14 cellular contexts compared by ENCODE assay signal in genomic region chr5:95471447-95471846, GRCh38.
"Had no signal": no experiment of that assay in that cellular context is flagged by ENCODE, and none has a peak within 500 bp of the region (broad histone marks: within the 10 kb centered on the region; RNA-seq: fewer than 3 reads in every experiment).

No MANE protein-coding gene starts in this region.

- H3K36me3 ChIP-seq: colonic mucosa had no signal

- H3K9me3 ChIP-seq: colonic mucosa had no signal

- H3K4me1 ChIP-seq: colonic mucosa, foreskin keratinocyte had no signal

- H3K27me3 Mint-ChIP-seq: memory B cell; stimulated activated naive CD8-positive, alpha-beta T cell treated with anti-CD3 and anti-CD28 coated beads, Interleukin-15, Interleukin-2, amounts not matched to agents 100 ng/mL and 50 ng/mL, for 24 hours had no signal

- DNase-seq: activated CD4-positive, alpha-beta T cell treated with anti-CD3 and anti-CD28 coated beads, Interleukin-2, amount 50 U/mL, for 48 hours; activated CD4-positive, CD25-positive, alpha-beta regulatory T cell treated with anti-CD3 and anti-CD28 coated beads, Interleukin-2, amount 50 U/mL, for 72 hours; activated T-cell treated with anti-CD3 and anti-CD28 coated beads, Interleukin-2, amount 50 U/mL, for 48 hours; colonic mucosa; effector CD4-positive, alpha-beta T cell; nephron progenitor cell; stimulated activated CD4-positive, alpha-beta T cell treated with anti-CD3 and anti-CD28 coated beads, Interleukin-4, amount 100 ng/mL, for 1 hour; stimulated activated CD8-positive, alpha-beta memory T cell treated with anti-CD3 and anti-CD28 coated beads, Interleukin-4, amount 100 ng/mL, for 48 hours had no signal

- H3K4me3 ChIP-seq: cardiac muscle cell, colonic mucosa had no signal

- ATAC-seq: sciatic nerve had no signal

- H3K27ac Mint-ChIP-seq: memory B cell; stimulated activated naive CD8-positive, alpha-beta T cell treated with anti-CD3 and anti-CD28 coated beads, Interleukin-15, Interleukin-2, amounts not matched to agents 100 ng/mL and 50 ng/mL, for 24 hours had no signal

- H3K27me3 ChIP-seq: cardiac muscle cell, colonic mucosa, foreskin keratinocyte had no signal

- H3K9me3 Mint-ChIP-seq: memory B cell; nephron progenitor cell; stimulated activated naive CD8-positive, alpha-beta T cell treated with anti-CD3 and anti-CD28 coated beads, Interleukin-15, Interleukin-2, amounts not matched to agents 100 ng/mL and 50 ng/mL, for 24 hours had no signal

- FAIRE-seq: endothelial cell of umbilical vein had no signal

- H3K4me3 Mint-ChIP-seq: memory B cell; nephron progenitor cell; stimulated activated naive CD8-positive, alpha-beta T cell treated with anti-CD3 and anti-CD28 coated beads, Interleukin-15, Interleukin-2, amounts not matched to agents 100 ng/mL and 50 ng/mL, for 24 hours had no signal

- H3K27ac ChIP-seq: cardiac muscle cell, colonic mucosa, foreskin keratinocyte had no signal
